20 cellular contexts compared by ENCODE assay signal in genomic region chr5:16411741-16412455, GRCh38. TPM values are rescaled to one million over a fixed set of nuclear protein-coding genes. Genes with fewer than 3 reads are reported as not detected.
DNase-seq lines count a peak whose midpoint lies in the region; ATAC-seq and TF ChIP-seq lines count a peak whose summit lies in the region.
"Had no signal": no experiment of that assay in that cellular context is flagged by ENCODE, and none has a peak within 500 bp of the region (broad histone marks: within the 10 kb centered on the region; RNA-seq: fewer than 3 reads in every experiment).

No MANE protein-coding gene starts in this region.

- peak overlapping the region; percentile 67 for H2BK15ac ChIP-seq in mesendoderm (replicated peaks; ENCODE audit: low read depth)

- H3K4me1 ChIP-seq in colonic mucosa (no peaks in the 10 kb centered on the region), mesendoderm (ENCODE audit: control insufficient read depth, low read depth, low read length) (no peaks in the 10 kb centered on the region), BE2C (peaks cover 8% of the 10 kb centered on the region)
- H3K4me1 ChIP-seq: HAP-1, testis had no signal

- no peak overlapping the region for H4K5ac ChIP-seq in mesendoderm (ENCODE audit: low read length)

- peak overlapping the region; percentile 1 for H3K18ac ChIP-seq in mesendoderm (ENCODE audit: low read length)

- H3K9ac ChIP-seq in colonic mucosa (ENCODE audit: low read depth in 2 of 2, low read length in 2 of 2) (peak overlapping the region in 1 of 2 donors; percentile 52), mesendoderm (ENCODE audit: low read length) (no peak overlapping the region)

- no peak overlapping the region for H2AK5ac ChIP-seq in mesendoderm (ENCODE audit: low read length)

- H3K27ac ChIP-seq in colonic mucosa (peak overlapping the region; percentile 60), mesendoderm (ENCODE audit: low read depth, low read length) (no peak overlapping the region)
- H3K27ac ChIP-seq: skin epidermis, testis had no signal

- no peaks in the 10 kb centered on the region for H3K9me3 Mint-ChIP-seq in HFFc6
- H3K9me3 Mint-ChIP-seq: activated T-helper 2 cell treated with anti-CD3 and anti-CD28 coated beads, Interferon-gamma antibody, Interleukin-2, Interleukin-4, amounts not matched to agents 10 μg/mL and 5 μg/mL and 100 μg/mL, durations not matched to agents 14 hours and 24 hours and 36 hours had no signal

- no peak for TF ChIP-seq CTCF in HFFc6 (IDR thresholded peaks at IDR 0.05)
- no peak for TF ChIP-seq CTCF in colonic mucosa (IDR thresholded peaks at IDR 0.05)
- no peak for TF ChIP-seq CTCF in BE2C (IDR thresholded peaks at IDR 0.05; ENCODE audit: low read depth, low read length)

- H3K23ac ChIP-seq in mesendoderm (ENCODE audit: low read length): no peak overlapping the region

- DNase-seq in COLO668 (lab: John Stamatoyannopoulos, UW; ENCODE audit: unreplicated experiment) (peak; percentile 36), HFFc6 (peak; percentile 68), colonic mucosa (peak; percentile 48), mesendoderm (no peak), BE2C (no peak)
- no peak for DNase-seq in stimulated activated CD4-positive, alpha-beta T cell treated with anti-CD3 and anti-CD28 coated beads, Interleukin-2, amount 100 ng/mL, for 48 hours
- DNase-seq: cerebellar nuclear complex; effector memory CD8-positive, alpha-beta T cell; left ventricle myocardium superior; naive B cell; NCI-H1694; posterior cingulate gyrus; testis had no signal

- peak overlapping the region; percentile 24 for H3K4me3 Mint-ChIP-seq in HFFc6
- H3K4me3 Mint-ChIP-seq: B cell; effector memory CD8-positive, alpha-beta T cell; naive B cell had no signal

- H4K8ac ChIP-seq in mesendoderm (ENCODE audit: low read depth, low read length): no peak overlapping the region

- ATAC-seq in GM19467 (IDR thresholded peaks at IDR 0.05; ENCODE audit: unreplicated experiment) (no peak), HG03135 (IDR thresholded peaks at IDR 0.05; ENCODE audit: unreplicated experiment) (no peak)
- ATAC-seq: activated CD4-positive, CD25-positive, alpha-beta regulatory T cell treated with anti-CD3 and anti-CD28 coated beads, Interleukin-2, amount 50 U/mL, for 24 hours; effector memory CD8-positive, alpha-beta T cell; left ventricle myocardium superior had no signal

- H2BK5ac ChIP-seq in mesendoderm (ENCODE audit: low read length): no peak overlapping the region

- H3K4me1 Mint-ChIP-seq in HFFc6 (ENCODE audit: low read depth): peaks cover 31% of the 10 kb centered on the region
- H3K4me1 Mint-ChIP-seq: B cell, naive B cell had no signal

- no peaks in the 10 kb centered on the region; the same call in 1 of the 2 replicates for H3K27me3 Mint-ChIP-seq in HFFc6 (ENCODE audit: insufficient read depth)

- no peak overlapping the region for H3K4me2 ChIP-seq in mesendoderm (ENCODE audit: low read length)

- no peaks in the 10 kb centered on the region for H3K36me3 Mint-ChIP-seq in HFFc6 (ENCODE audit: low read depth)
- H3K36me3 Mint-ChIP-seq: naive B cell had no signal

- H3K27me3 ChIP-seq in colonic mucosa: no peaks in the 10 kb centered on the region
- no peaks in the 10 kb centered on the region for H3K27me3 ChIP-seq in mesendoderm (ENCODE audit: insufficient read depth, low read length, poor library complexity)
- no peaks in the 10 kb centered on the region for H3K27me3 ChIP-seq in BE2C
- H3K27me3 ChIP-seq: testis had no signal

- no CpG with 5 or more reads among the region's 3 CpGs for WGBS in mesendoderm (ENCODE audit: extremely low coverage, insufficient coverage, low lambda C conversion rate)

- peak overlapping the region; percentile 59 for H3K27ac Mint-ChIP-seq in HFFc6
- H3K27ac Mint-ChIP-seq: activated T-helper 2 cell treated with anti-CD3 and anti-CD28 coated beads, Interferon-gamma antibody, Interleukin-2, Interleukin-4, amounts not matched to agents 10 μg/mL and 5 μg/mL and 100 μg/mL, durations not matched to agents 14 hours and 24 hours and 36 hours; B cell; effector memory CD8-positive, alpha-beta T cell; naive B cell had no signal

- peak overlapping the region; percentile 30 for H3K56ac ChIP-seq in mesendoderm (ENCODE audit: low read length)

- peak overlapping the region; percentile 26 for H3K4ac ChIP-seq in mesendoderm (ENCODE audit: low read depth, low read length)

- H3K79me2 ChIP-seq in mesendoderm (ENCODE audit: control insufficient read depth, insufficient read depth, low read length): no peaks in the 10 kb centered on the region

- H3K36me3 ChIP-seq in colonic mucosa (no peaks in the 10 kb centered on the region), mesendoderm (ENCODE audit: control insufficient read depth, insufficient read depth, low read length) (no peaks in the 10 kb centered on the region), BE2C (no peaks in the 10 kb centered on the region)
- H3K36me3 ChIP-seq: HAP-1 had no signal

- H2BK120ac ChIP-seq in mesendoderm (ENCODE audit: low read depth, low read length): no peak overlapping the region

- H3K9me3 ChIP-seq in colonic mucosa: no peaks in the 10 kb centered on the region
- no peaks in the 10 kb centered on the region for H3K9me3 ChIP-seq in BE2C
- H3K9me3 ChIP-seq: HAP-1, testis had no signal

- no peaks in the 10 kb centered on the region for H3K79me1 ChIP-seq in mesendoderm (ENCODE audit: low read length)

- H3K4me3 ChIP-seq in colonic mucosa: no peak overlapping the region
- no peak overlapping the region for H3K4me3 ChIP-seq in mesendoderm (ENCODE audit: low read length)
- H3K4me3 ChIP-seq in BE2C (ENCODE audit: low read depth, low read length): no peak overlapping the region
- H3K4me3 ChIP-seq: HAP-1, skin epidermis, testis had no signal

- intact Hi-C loops in colonic mucosa (cut with DNase I): no loop called here

RNA-seq across cellular contexts. Expression of gene ZNF622, which starts 53.7 kb away (rescaled TPM):
- 10 to 100 TPM; 38.7 to 52.2 (median 45.5) TPM for total RNA-seq in HFFc6 (2021; fragmentation: NEBNext Ultra II Directional; extraction: Animal tissue kit (Norgen Biotek cat#: 25700))
- 10 to 100 TPM; 53.0 to 56.3 TPM for total RNA-seq in colonic mucosa
- 45.3 TPM for polyA plus RNA-seq in mesendoderm (2013, experiment 1 of 2)
- 47.1 TPM for polyA plus RNA-seq in mesendoderm (2013, experiment 2 of 2)
- 95.9 TPM for polyA plus RNA-seq in BE2C (2012; ENCODE audit: insufficient read depth, insufficient read length, low read depth)

Comparison
In these comparisons a context has a peak if more than half of its experiments do, and no peak if none do; other contexts are left out.
1. DNase-seq: peak in COLO668 (single experiment), HFFc6 (single experiment) and colonic mucosa (single experiment); none in mesendoderm (single experiment), stimulated activated CD4-positive, alpha-beta T cell treated with anti-CD3 and anti-CD28 coated beads, Interleukin-2, amount 100 ng/mL, for 48 hours (0 of 2) and BE2C (single experiment).